ENCODE assay signal across 9 cellular contexts in the genomic region with DNA sequence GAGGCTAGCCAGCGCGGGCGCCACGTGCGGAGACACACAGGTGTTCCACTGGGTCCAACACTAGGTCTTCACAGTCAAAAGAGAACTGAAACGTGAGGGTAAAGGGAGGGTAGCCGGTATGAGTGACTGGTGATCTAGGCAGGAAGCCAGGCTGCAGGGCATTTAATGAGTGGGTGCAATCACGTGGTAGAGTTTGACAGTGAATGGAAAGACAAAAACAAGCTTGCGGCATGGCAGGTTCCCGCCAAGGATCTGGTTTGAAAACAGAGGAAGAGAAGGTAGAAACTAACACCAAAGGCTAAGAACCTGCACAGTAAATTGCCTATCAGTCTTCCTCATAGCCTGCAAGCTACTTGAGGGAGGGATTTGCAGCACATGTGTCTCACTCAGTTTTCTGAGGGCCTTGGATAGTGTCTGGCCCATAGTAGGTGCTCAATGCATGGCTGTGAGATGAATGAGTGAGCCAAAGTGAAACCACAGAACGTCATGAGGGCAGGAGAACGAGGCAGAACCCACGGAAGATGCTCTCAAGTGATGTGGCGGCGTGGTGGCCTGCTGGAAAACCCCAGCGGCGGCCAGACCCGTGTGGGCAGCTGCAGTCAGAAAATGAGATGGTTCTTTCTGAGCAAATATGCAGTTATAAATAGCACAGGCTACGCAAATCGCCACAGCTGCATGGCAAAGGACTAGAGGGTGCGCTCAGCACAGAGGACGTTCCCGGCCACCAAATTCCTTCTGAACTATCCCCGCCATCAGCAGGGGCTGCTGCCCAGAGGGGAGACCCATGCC.
DNase-seq lines count a peak whose midpoint lies in the region; ATAC-seq and TF ChIP-seq lines count a peak whose summit lies in the region.
"Had no signal": no experiment of that assay in that cellular context is flagged by ENCODE, and none has a peak within 500 bp of the region (broad histone marks: within the 10 kb centered on the region; RNA-seq: fewer than 3 reads in every experiment).

No MANE protein-coding gene starts in this region.

- no peaks in the 10 kb centered on the region for H3K36me3 ChIP-seq in CD4-positive, alpha-beta memory T cell (ENCODE audit: insufficient read depth, low read length)
- no peaks in the 10 kb centered on the region for H3K36me3 ChIP-seq in upper lobe of right lung
- no peaks in the 10 kb centered on the region for H3K36me3 ChIP-seq in suprapubic skin

- ATAC-seq in GM19328 (IDR thresholded peaks at IDR 0.05; ENCODE audit: unreplicated experiment) (peak; percentile 61), HG03196 (IDR thresholded peaks at IDR 0.05; ENCODE audit: unreplicated experiment) (peak; percentile 70), upper lobe of right lung (no peak)
- ATAC-seq in activated T-cell treated with anti-CD3 and anti-CD28 coated beads, Interleukin-2, amount 50 U/mL, for 4 hours, result peak; percentile 79 to 81

- POLR2A ChIA-PET in CD4-positive, alpha-beta memory T cell (lab: Charles Lee; ENCODE audit: partially characterized antibody), result no interaction called here

- CTCF ChIA-PET in CD4-positive, alpha-beta memory T cell (lab: Charles Lee; ENCODE audit: partially characterized antibody), result interaction anchor here (1.0 to 1.8 kb wide), 3 partner anchors 9 to 696 kb away, joined by 4 to 5 read pairs (median 4); no protein-coding TSS in a partner anchor

- TF ChIP-seq POLR2A in suprapubic skin (IDR thresholded peaks at IDR 0.05), result no peak

- WGBS in suprapubic skin, result 87% methylated on average over 24 of the region's 24 CpGs

- peak overlapping the region in 5 of 7 donors; percentile 0 to 80 (median 47) for H3K27ac Mint-ChIP-seq in CD4-positive, alpha-beta memory T cell
- H3K27ac Mint-ChIP-seq in type B pancreatic cell, result peak overlapping the region; percentile 24
- H3K27ac Mint-ChIP-seq: nephron had no signal

- H3K27me3 ChIP-seq in CD4-positive, alpha-beta memory T cell (ENCODE audit: insufficient read depth, low read length), result no peaks in the 10 kb centered on the region
- H3K27me3 ChIP-seq in upper lobe of right lung (peaks cover 27% of the 10 kb centered on the region), suprapubic skin (peaks cover 3% of the 10 kb centered on the region)

- no peak for TF ChIP-seq EP300 in suprapubic skin (IDR thresholded peaks at IDR 0.05)

- H3K9me3 Mint-ChIP-seq in CD4-positive, alpha-beta memory T cell, result peaks cover 0 to 5% (median 2%) of the 10 kb centered on the region in 8 donors
- peaks cover 6% of the 10 kb centered on the region for H3K9me3 Mint-ChIP-seq in activated T-cell treated with anti-CD3 and anti-CD28 coated beads, Interleukin-2, amount 50 U/mL, for 4 hours
- H3K9me3 Mint-ChIP-seq in type B pancreatic cell, result no peaks in the 10 kb centered on the region

- peak overlapping the region; percentile 69 to 89 (median 80) for H3K4me3 Mint-ChIP-seq in CD4-positive, alpha-beta memory T cell
- peak overlapping the region; percentile 14 for H3K4me3 Mint-ChIP-seq in activated T-cell treated with anti-CD3 and anti-CD28 coated beads, Interleukin-2, amount 50 U/mL, for 4 hours
- H3K4me3 Mint-ChIP-seq in type B pancreatic cell, result no peak overlapping the region
- H3K4me3 Mint-ChIP-seq: nephron had no signal

- peaks cover 15 to 20% (median 18%) of the 10 kb centered on the region in 4 donors for H3K4me1 Mint-ChIP-seq in CD4-positive, alpha-beta memory T cell
- H3K4me1 Mint-ChIP-seq in activated T-cell treated with anti-CD3 and anti-CD28 coated beads, Interleukin-2, amount 50 U/mL, for 4 hours (ENCODE audit: low read depth), result peaks cover 14% of the 10 kb centered on the region
- peaks cover 6% of the 10 kb centered on the region for H3K4me1 Mint-ChIP-seq in type B pancreatic cell (ENCODE audit: unreplicated experiment)

- intact Hi-C loops in CD4-positive, alpha-beta memory T cell (cut with micrococcal nuclease), result no loop called here
- intact Hi-C loops in upper lobe of right lung (cut with DNase I), result no loop called here

- H3K27ac ChIP-seq in CD4-positive, alpha-beta memory T cell (ENCODE audit: low read depth, low read length), result no peak overlapping the region
- H3K27ac ChIP-seq in upper lobe of right lung, result no peak overlapping the region
- H3K27ac ChIP-seq in suprapubic skin, result no peak overlapping the region

- DNase-seq in CD4-positive, alpha-beta memory T cell, result peak; percentile 14 to 47 (median 25)
- no peak for DNase-seq in activated T-cell treated with anti-CD3 and anti-CD28 coated beads, Interleukin-2, amount 50 U/mL, for 4 hours
- DNase-seq in type B pancreatic cell (ENCODE audit: extremely low spot score, unreplicated experiment) (no peak), upper lobe of right lung (no peak), NCI-H1930 (lab: John Stamatoyannopoulos, UW) (no peak), suprapubic skin (ENCODE audit: low spot score in 2 of 2) (no peak)

- H3K4me1 ChIP-seq in CD4-positive, alpha-beta memory T cell (ENCODE audit: insufficient read depth, low read length), result peaks cover 21% of the 10 kb centered on the region
- H3K4me1 ChIP-seq in upper lobe of right lung (no peaks in the 10 kb centered on the region), suprapubic skin (peaks cover 9% of the 10 kb centered on the region)

- peaks cover 15 to 34% of the 10 kb centered on the region in 2 donors for H3K27me3 Mint-ChIP-seq in CD4-positive, alpha-beta memory T cell
- H3K27me3 Mint-ChIP-seq in activated T-cell treated with anti-CD3 and anti-CD28 coated beads, Interleukin-2, amount 50 U/mL, for 4 hours (ENCODE audit: low read depth), result peaks cover 40% of the 10 kb centered on the region
- H3K27me3 Mint-ChIP-seq in type B pancreatic cell, result peaks cover 9% of the 10 kb centered on the region

- H3K4me3 ChIP-seq in CD4-positive, alpha-beta memory T cell (ENCODE audit: low read length in 2 of 2), result peak overlapping the region in 1 of 2 donors; percentile 38
- H3K4me3 ChIP-seq in upper lobe of right lung (no peak overlapping the region), suprapubic skin (no peak overlapping the region)

- TF ChIP-seq CTCF in type B pancreatic cell (conservative IDR thresholded peaks at IDR 0.05) (no peak), upper lobe of right lung (IDR thresholded peaks at IDR 0.05) (no peak), suprapubic skin (IDR thresholded peaks at IDR 0.05) (no peak)

- H3K9me3 ChIP-seq in CD4-positive, alpha-beta memory T cell (ENCODE audit: control insufficient read depth in 1 of 2, low read length in 2 of 2), result no peaks in the 10 kb centered on the region
- H3K9me3 ChIP-seq in upper lobe of right lung, result no peaks in the 10 kb centered on the region
- H3K9me3 ChIP-seq in suprapubic skin, result no peaks in the 10 kb centered on the region

- H3K36me3 Mint-ChIP-seq in CD4-positive, alpha-beta memory T cell, result peaks cover 0 to 2% of the 10 kb centered on the region in 2 donors
- H3K36me3 Mint-ChIP-seq in activated T-cell treated with anti-CD3 and anti-CD28 coated beads, Interleukin-2, amount 50 U/mL, for 4 hours (ENCODE audit: insufficient read depth), result no peaks in the 10 kb centered on the region
- H3K36me3 Mint-ChIP-seq in type B pancreatic cell, result no peaks in the 10 kb centered on the region

Comparison
In these comparisons a context has a peak if more than half of its experiments do, and no peak if none do; other contexts are left out.
1. DNase-seq: peak in CD4-positive, alpha-beta memory T cell (5 of 5); none in activated T-cell treated with anti-CD3 and anti-CD28 coated beads, Interleukin-2, amount 50 U/mL, for 4 hours (single experiment), type B pancreatic cell (single experiment), upper lobe of right lung (single experiment), NCI-H1930 (0 of 2) and suprapubic skin (0 of 2).